1 cellular context compared by ENCODE assay signal in genomic region chr16:27112093-27112811, GRCh38.
A peak's percentile ranks its signal among the peaks of the same experiment; 100 is the strongest.
TF ChIP-seq lines count a peak whose summit lies in the region.

No MANE protein-coding gene starts in this region.

TF ChIP-seq in K562, 482 proteins besides CTCF, POLR2A, EP300 and RAD21 (continued from another document):
- TF ChIP-seq ZNF318 (IDR thresholded peaks at IDR 0.05; ENCODE audit: borderline replicate concordance in 1 of 2, low read depth in 1 of 2) (no peak), PTBP1 (IDR thresholded peaks at IDR 0.05; ENCODE audit: low read depth, low read length) (no peak), RCOR1 (IDR thresholded peaks at IDR 0.05; ENCODE audit: borderline replicate concordance in 1 of 2, low read depth in 2 of 2, low read length in 2 of 2) (no peak), RREB1 (CRISPR knock-in tag; IDR thresholded peaks at IDR 0.05) (no peak), ZNF311 (CRISPR knock-in tag; IDR thresholded peaks at IDR 0.05) (no peak), ZNF133 (CRISPR knock-in tag; IDR thresholded peaks at IDR 0.05) (no peak), BCOR (IDR thresholded peaks at IDR 0.05) (peak; percentile 90), ZBTB34 (CRISPR knock-in tag; IDR thresholded peaks at IDR 0.05) (no peak), PPARD (CRISPR knock-in tag; IDR thresholded peaks at IDR 0.05) (no peak), ZNF121 (CRISPR knock-in tag; conservative IDR thresholded peaks at IDR 0.05) (no peak), KDM2B (CRISPR knock-in tag; IDR thresholded peaks at IDR 0.05) (no peak), USF1 (CRISPR knock-in tag; IDR thresholded peaks at IDR 0.05) (peak; percentile 16; the same call in 1 of the 2 replicates), CBX8 (IDR thresholded peaks at IDR 0.05; ENCODE audit: borderline replicate concordance, extremely low read depth, low read depth, low read length, poor library complexity, severe bottlenecking) (no peak), ZNF766 (CRISPR knock-in tag; conservative IDR thresholded peaks at IDR 0.05) (no peak), GATAD2B (IDR thresholded peaks at IDR 0.05; ENCODE audit: borderline replicate concordance) (no peak), ZBTB7A (IDR thresholded peaks at IDR 0.05; ENCODE audit: borderline replicate concordance, control insufficient read depth, low read depth, low read length) (no peak), HINFP (tag; conservative IDR thresholded peaks at IDR 0.05; ENCODE audit: low read depth) (no peak), KDM1A (IDR thresholded peaks at IDR 0.05) (peak; percentile 55 to 65), ZNF23 (CRISPR knock-in tag; IDR thresholded peaks at IDR 0.05) (no peak), BHLHE40 (IDR thresholded peaks at IDR 0.05; ENCODE audit: low read length) (peak; percentile 62; the same call in 1 of the 2 replicates), NUFIP1 (IDR thresholded peaks at IDR 0.05; ENCODE audit: partially characterized antibody) (no peak), HDAC2 (IDR thresholded peaks at IDR 0.05) (peak; percentile 37; the same call in 1 of the 2 replicates), HMGN3 (IDR thresholded peaks at IDR 0.05; ENCODE audit: borderline replicate concordance, extremely low read depth, insufficient read length, low read depth, low read length) (no peak), C11orf30 (IDR thresholded peaks at IDR 0.05; ENCODE audit: low read depth) (no peak), ZFP36 (IDR thresholded peaks at IDR 0.05; ENCODE audit: low read depth, low read length, partially characterized antibody) (peak; percentile 77), TAL1 (IDR thresholded peaks at IDR 0.05) (no peak), ZNF140 (CRISPR knock-in tag; IDR thresholded peaks at IDR 0.05) (no peak), ADNP (tag; IDR thresholded peaks at IDR 0.05) (0 out of 2 replicates have a peak, but pooled peaks have one; percentile 32), ZNF561 (CRISPR knock-in tag; conservative IDR thresholded peaks at IDR 0.05) (no peak), ZNF277 (CRISPR knock-in tag; IDR thresholded peaks at IDR 0.05; ENCODE audit: borderline replicate concordance) (no peak), CHD1 (IDR thresholded peaks at IDR 0.05; ENCODE audit: low read length) (no peak), MITF (IDR thresholded peaks at IDR 0.05) (no peak)
